5 cellular contexts compared by ENCODE assay signal in the genomic region with DNA sequence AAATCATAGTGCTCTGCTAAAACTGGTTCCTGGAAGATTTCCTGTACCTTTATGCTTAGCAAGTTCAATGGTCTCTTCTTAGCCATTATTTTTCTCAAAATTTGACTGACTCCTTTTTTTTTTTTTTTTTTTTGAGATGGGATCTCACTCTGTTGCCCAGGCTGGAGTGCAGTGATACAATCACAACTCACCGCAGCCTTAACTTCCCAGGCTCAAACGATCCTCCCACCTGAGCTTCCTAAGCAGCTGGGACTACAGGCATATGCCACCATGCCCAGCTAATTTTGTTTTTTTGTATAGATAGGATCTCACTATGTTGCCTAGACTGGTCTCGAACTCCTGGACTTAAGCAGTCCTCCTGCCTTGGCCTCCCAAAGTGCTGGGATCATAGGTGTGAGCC. TPM values are rescaled to one million over a fixed set of nuclear protein-coding genes. Genes with fewer than 3 reads are reported as not detected.
"Had no signal": no experiment of that assay in that cellular context is flagged by ENCODE, and none has a peak within 500 bp of the region (broad histone marks: within the 10 kb centered on the region; RNA-seq: fewer than 3 reads in every experiment).

No MANE protein-coding gene starts in this region.

RNA-seq across cellular contexts. Expression of a gene that starts 59.9 kb away (rescaled TPM):
- total RNA-seq: esophagus mucosa, left lobe of liver, transverse colon had no signal
- polyA plus RNA-seq: immature natural killer cell; naive thymus-derived CD4-positive, alpha-beta T cell had no signal
